9 cellular contexts compared by ENCODE assay signal in genomic region chr11:62857541-62857982, GRCh38. TPM values are rescaled to one million over a fixed set of nuclear protein-coding genes. Genes with fewer than 3 reads are reported as not detected.
DNase-seq lines count a peak whose midpoint lies in the region; ATAC-seq and TF ChIP-seq lines count a peak whose summit lies in the region.
"Had no signal": no experiment of that assay in that cellular context is flagged by ENCODE, and none has a peak within 500 bp of the region (broad histone marks: within the 10 kb centered on the region; RNA-seq: fewer than 3 reads in every experiment).

No MANE protein-coding gene starts in this region.

- H3K4me2 ChIP-seq in BLaER1, result peak overlapping the region; percentile 95

- no peak for TF ChIP-seq POLR2A in sigmoid colon (IDR thresholded peaks at IDR 0.05)

- H3K4me1 ChIP-seq in BLaER1 (peaks cover 68% of the 10 kb centered on the region), sigmoid colon (peaks cover 0 to 34% (median 25%) of the 10 kb centered on the region in 4 donors), lower lobe of right lung (peaks cover 34% of the 10 kb centered on the region), heart right ventricle (peaks cover 12 to 45% (median 29%) of the 10 kb centered on the region in 9 donors)

- TF ChIP-seq CTCF in WERI-Rb-1 (IDR thresholded peaks at IDR 0.05; ENCODE audit: low read depth, low read length) (no peak), sigmoid colon (IDR thresholded peaks at IDR 0.05) (no peak), lower lobe of right lung (IDR thresholded peaks at IDR 0.05) (no peak), heart right ventricle (IDR thresholded peaks at IDR 0.05) (no peak)

- H3K27ac ChIP-seq in BLaER1 (peak overlapping the region; percentile 98), WERI-Rb-1 (peak overlapping the region; percentile 92), sigmoid colon (no peak overlapping the region), lower lobe of right lung (no peak overlapping the region), heart right ventricle (peak overlapping the region in 1 of 10 donors; percentile 18)

- no peak for TF ChIP-seq EP300 in sigmoid colon (IDR thresholded peaks at IDR 0.05)

- H3K36me3 ChIP-seq in BLaER1 (peaks cover 26% of the 10 kb centered on the region), H7 (replicated peaks; ENCODE audit: control insufficient read depth, insufficient read depth, low read length) (peaks cover 25% of the 10 kb centered on the region), WERI-Rb-1 (peaks cover 49% of the 10 kb centered on the region), sigmoid colon (peaks cover 0 to 24% (median 14%) of the 10 kb centered on the region in 4 donors), lower lobe of right lung (peaks cover 18% of the 10 kb centered on the region), heart right ventricle (peaks cover 0 to 24% (median 16%) of the 10 kb centered on the region in 9 donors)

- intact Hi-C loops in sigmoid colon (cut with DNase I), result loop anchor here (2.0 kb wide), 1 partner anchor 23 kb away; the partner anchor contains the start of gene SLC3A2
- intact Hi-C loops in lower lobe of right lung (cut with DNase I), result no loop called here
- intact Hi-C loops in heart right ventricle (cut with DNase I), result loop anchor here in 3 of 10 donors (5.0 to 10.0 kb wide), 3 partner anchors 70 to 283 kb away; partner anchors contain the start of genes TMEM179B (in 2 of the 3), EEF1G (in 1 of the 3) and TUT1 (in 1 of the 3)

- 55 to 70% methylated on average over 2 of the region's 2 CpGs for WGBS in sigmoid colon, 2 donors
- WGBS in heart right ventricle, 2 donors, result 66 to 72% methylated on average over 2 of the region's 2 CpGs

- H3K9ac ChIP-seq in BLaER1, result peak overlapping the region; percentile 99; the same call in 1 of the 2 replicates

- H3K9me3 ChIP-seq in BLaER1 (no peaks in the 10 kb centered on the region), WERI-Rb-1 (ENCODE audit: severe bottlenecking) (no peaks in the 10 kb centered on the region), iPS-18c (ENCODE audit: control insufficient read depth, insufficient read depth, low read length) (no peaks in the 10 kb centered on the region), sigmoid colon (no peaks in the 10 kb centered on the region), lower lobe of right lung (no peaks in the 10 kb centered on the region), heart right ventricle (no peaks in the 10 kb centered on the region)

- no peak for ATAC-seq in lower lobe of right lung
- no peak for ATAC-seq in heart right ventricle

- no peak for DNase-seq in H7
- no peak for DNase-seq in WERI-Rb-1
- no peak for DNase-seq in T1000 (lab: John Stamatoyannopoulos, UW)
- DNase-seq in sigmoid colon, result no peak
- DNase-seq in lower lobe of right lung, result no peak
- no peak for DNase-seq in heart right ventricle
- DNase-seq: activated CD4-positive, alpha-beta T cell treated with anti-CD3 and anti-CD28 coated beads for 48 hours had no signal

- H3K27me3 ChIP-seq in BLaER1 (no peaks in the 10 kb centered on the region), H7 (ENCODE audit: control insufficient read depth, insufficient read depth, low read length) (no peaks in the 10 kb centered on the region), WERI-Rb-1 (ENCODE audit: insufficient read depth, low read depth, severe bottlenecking) (no peaks in the 10 kb centered on the region), sigmoid colon (no peaks in the 10 kb centered on the region), lower lobe of right lung (ENCODE audit: low read depth) (no peaks in the 10 kb centered on the region), heart right ventricle (no peaks in the 10 kb centered on the region)

- H3K4me3 ChIP-seq in BLaER1, result peak overlapping the region; percentile 89
- peak overlapping the region; percentile 84 for H3K4me3 ChIP-seq in H7 (ENCODE audit: insufficient read depth, low read depth, low read length)
- H3K4me3 ChIP-seq in WERI-Rb-1 (ENCODE audit: low read depth, low read length), result peak overlapping the region; percentile 91
- H3K4me3 ChIP-seq in iPS-18c (ENCODE audit: insufficient read depth, low read depth, low read length), result peak overlapping the region; percentile 90
- no peak overlapping the region for H3K4me3 ChIP-seq in sigmoid colon
- H3K4me3 ChIP-seq in lower lobe of right lung, result no peak overlapping the region
- H3K4me3 ChIP-seq in heart right ventricle, result no peak overlapping the region

- H4K20me1 ChIP-seq in BLaER1, result peaks cover 29% of the 10 kb centered on the region

RNA-seq across cellular contexts. Expression of gene WDR74, which starts 18.2 kb away (rescaled TPM):
- total RNA-seq in H7 (2014; rRNA removed; shearing (Covaris generic)), result 153 and 160 TPM in 2 replicates
- 10 to 100 TPM; 22.8 to 39.7 (median 34.7) TPM for total RNA-seq in sigmoid colon
- polyA plus RNA-seq in sigmoid colon, result 10 to 100 TPM; 11.6 to 47.6 (median 24.0) TPM
- 35.3 TPM for total RNA-seq in lower lobe of right lung
- total RNA-seq in heart right ventricle, result 10 to 100 TPM; 17.7 to 31.2 (median 22.9) TPM
- polyA plus RNA-seq in heart right ventricle, result 10 to 100 TPM; 48.3 to 62.4 TPM

RNA-seq across cellular contexts. Expression of gene SLC3A2, which starts 23.1 kb away (rescaled TPM):
- total RNA-seq in H7 (2014; rRNA removed; shearing (Covaris generic)), result 271 and 340 TPM in 2 replicates
- total RNA-seq in sigmoid colon (10 to 100 TPM; 44.0 to 70.4 (median 50.4) TPM), lower lobe of right lung (214 TPM), heart right ventricle (10 to 100 TPM; 32.0 to 78.4 (median 42.6) TPM)
- polyA plus RNA-seq in sigmoid colon (100 to 1,000 TPM in 1 of 3 donors, 10 to 100 TPM in 2; 16.8 to 128 (median 39.1) TPM), heart right ventricle (100 to 1,000 TPM in 1 of 2 donors, 10 to 100 TPM in 1; 36.2 to 110 TPM)

RNA-seq across cellular contexts. Expression of gene TEX54, which starts 24.9 kb away (rescaled TPM):
- total RNA-seq in H7 (2014; rRNA removed; shearing (Covaris generic)), result not detected in 2 replicates
- 1 to 10 TPM in 1 of 4 donors, not detected in 3; 2.1 TPM for total RNA-seq in sigmoid colon
- not detected for polyA plus RNA-seq in sigmoid colon
- total RNA-seq in lower lobe of right lung, result not detected
- not detected for total RNA-seq in heart right ventricle
- not detected for polyA plus RNA-seq in heart right ventricle

RNA-seq across cellular contexts. Expression of gene STX5, which starts 25.7 kb away (rescaled TPM):
- 24.0 and 29.0 TPM in 2 replicates for total RNA-seq in H7 (2014; rRNA removed; shearing (Covaris generic))
- 10 to 100 TPM; 27.1 to 37.8 (median 31.2) TPM for total RNA-seq in sigmoid colon
- polyA plus RNA-seq in sigmoid colon, result 10 to 100 TPM; 27.8 to 31.2 (median 28.9) TPM
- total RNA-seq in lower lobe of right lung, result 42.0 TPM
- total RNA-seq in heart right ventricle, result 10 to 100 TPM; 16.8 to 27.0 (median 19.0) TPM
- polyA plus RNA-seq in heart right ventricle, result 10 to 100 TPM; 13.6 to 31.9 TPM

RNA-seq across cellular contexts. Expression of gene NXF1, which starts 52.3 kb away (rescaled TPM):
- 19.1 and 19.3 TPM in 2 replicates for total RNA-seq in H7 (2014; rRNA removed; shearing (Covaris generic))
- total RNA-seq in sigmoid colon (10 to 100 TPM; 33.2 to 68.1 (median 43.0) TPM), lower lobe of right lung (93.2 TPM), heart right ventricle (10 to 100 TPM; 28.3 to 58.7 (median 36.7) TPM)
- polyA plus RNA-seq in sigmoid colon (10 to 100 TPM; 20.3 to 63.3 (median 22.8) TPM), heart right ventricle (10 to 100 TPM; 66.6 to 96.7 TPM)

Comparison
In these comparisons a context has a peak if more than half of its experiments do, and no peak if none do; other contexts are left out.
1. H3K27ac ChIP-seq: peak in BLaER1 (single experiment) and WERI-Rb-1 (single experiment); none in sigmoid colon (0 of 4) and lower lobe of right lung (single experiment).
2. H3K4me3 ChIP-seq: peak in BLaER1 (single experiment), H7 (single experiment), WERI-Rb-1 (single experiment) and iPS-18c (single experiment); none in sigmoid colon (0 of 4), lower lobe of right lung (single experiment) and heart right ventricle (0 of 10).